Comparison of ENCODE assay signal across 14 cellular contexts in genomic region chr11:72696866-72697428, GRCh38. TPM values are rescaled to one million over a fixed set of nuclear protein-coding genes. Genes with fewer than 3 reads are reported as not detected.
A peak's percentile ranks its signal among the peaks of the same experiment; 100 is the strongest.
DNase-seq lines count a peak whose midpoint lies in the region; ATAC-seq and TF ChIP-seq lines count a peak whose summit lies in the region.
"Had no signal": no experiment of that assay in that cellular context is flagged by ENCODE, and none has a peak within 500 bp of the region (broad histone marks: within the 10 kb centered on the region; RNA-seq: fewer than 3 reads in every experiment).

No MANE protein-coding gene starts in this region.

- TF ChIP-seq CTCF in WTC11 (IDR thresholded peaks at IDR 0.05) (no peak), transverse colon (IDR thresholded peaks at IDR 0.05) (no peak), CD14-positive monocyte (IDR thresholded peaks at IDR 0.05) (no peak)

- TF ChIP-seq POLR2A in transverse colon (IDR thresholded peaks at IDR 0.05) = no peak

- H4K8ac ChIP-seq in neuronal stem cell (ENCODE audit: low read depth, low read length) = no peak overlapping the region

- H3K27ac ChIP-seq in neuronal stem cell (replicated peaks; ENCODE audit: low read length) (no peak overlapping the region), transverse colon (no peak overlapping the region)

- no CpG with 5 or more reads among the region's 39 CpGs for WGBS in neuronal stem cell (ENCODE audit: extremely low coverage in 2 of 2, insufficient read length in 2 of 2, insufficient replicate concordance in 1 of 2), 2 donors
- whole genome bisulfite sequencing in transverse colon (ENCODE audit: low coverage in 1 of 2), 2 donors = 67 to 93% methylated on average over 3 to 26 of the region's 39 CpGs

- peak; percentile 91 for DNase-seq in AG08395 (ENCODE audit: low spot score)
- peak; percentile 81 for DNase-seq in WTC11 (ENCODE audit: low spot score)
- peak; percentile 73 for DNase-seq in left cardiac atrium
- DNase-seq in neuronal stem cell (ENCODE audit: low spot score) = no peak
- DNase-seq in transverse colon = no peak
- DNase-seq in CD14-positive monocyte (ENCODE audit: low spot score) = no peak
- DNase-seq in DMS79 treated with DMSO at 0.1 percent for 48 hours (lab: John Stamatoyannopoulos, UW) = no peak
- DNase-seq: ACHN; activated CD4-positive, CD25-positive, alpha-beta regulatory T cell treated with anti-CD3 and anti-CD28 coated beads, Interleukin-2, amount 50 U/mL, for 72 hours; activated T-cell treated with anti-CD3 and anti-CD28 coated beads, Interleukin-2, amount 50 U/mL, for 1 hour; COR-L47; HFFc6 had no signal

- H2AFZ ChIP-seq in neuronal stem cell (ENCODE audit: low read length) = no peak overlapping the region

- H3K23ac ChIP-seq in neuronal stem cell (ENCODE audit: low read depth, low read length, poor library complexity) = peak overlapping the region; percentile 67

- H3K4me1 ChIP-seq in neuronal stem cell (ENCODE audit: control insufficient read depth in 2 of 2, insufficient read depth in 1 of 2, low read depth in 1 of 2, low read length in 2 of 2) (peaks cover 0 to 8% of the 10 kb centered on the region in 2 donors), transverse colon (no peaks in the 10 kb centered on the region)

- H3K9me3 Mint-ChIP-seq in WTC11 (no peaks in the 10 kb centered on the region), CD14-positive monocyte (peaks cover 0 to 2% (median 0%) of the 10 kb centered on the region in 7 donors)
- H3K9me3 Mint-ChIP-seq: HFFc6; T-helper 1 cell treated with Interleukin-12 subunit alpha and Interleukin-12 subunit beta and Interleukin-4 antibody, amounts not matched to agents 30 μg/mL and 1 μg/mL, for 36 hours had no signal

- H3K4me1 Mint-ChIP-seq in WTC11 = no peaks in the 10 kb centered on the region
- peaks cover 2% of the 10 kb centered on the region for H3K4me1 Mint-ChIP-seq in CD14-positive monocyte

- H3K27ac Mint-ChIP-seq in WTC11 = no peak overlapping the region
- H3K27ac Mint-ChIP-seq in CD14-positive monocyte = peak overlapping the region in 1 of 7 donors; percentile 21
- H3K27ac Mint-ChIP-seq: HFFc6; T-helper 1 cell treated with Interleukin-12 subunit alpha and Interleukin-12 subunit beta and Interleukin-4 antibody, amounts not matched to agents 30 μg/mL and 1 μg/mL, for 36 hours had no signal

- H3K79me1 ChIP-seq in neuronal stem cell (ENCODE audit: low read depth, low read length) = no peaks in the 10 kb centered on the region

- CTCF ChIA-PET in WTC11 (lab: Charles Lee) = interaction anchor here (1.3 to 2.2 kb wide), 2 partner anchors 12 to 98 kb away, joined by 3 to 14 read pairs; no protein-coding TSS in a partner anchor

- no peak overlapping the region for H3K4me3 Mint-ChIP-seq in WTC11
- no peak overlapping the region for H3K4me3 Mint-ChIP-seq in CD14-positive monocyte
- H3K4me3 Mint-ChIP-seq: HFFc6; T-helper 1 cell treated with Interleukin-12 subunit alpha and Interleukin-12 subunit beta and Interleukin-4 antibody, amounts not matched to agents 30 μg/mL and 1 μg/mL, for 36 hours had no signal

- peak overlapping the region; percentile 62 for H3K18ac ChIP-seq in neuronal stem cell (ENCODE audit: low read length)

- no peak overlapping the region for H3K4me3 ChIP-seq in neuronal stem cell (ENCODE audit: low read length in 2 of 2)
- H3K4me3 ChIP-seq in transverse colon = no peak overlapping the region

- intact Hi-C loops in left cardiac atrium (cut with DNase I) = no loop called here
- intact Hi-C loops in transverse colon (cut with DNase I; ENCODE audit: low total_unique reads) = no loop called here
- intact Hi-C loops in CD14-positive monocyte (cut with micrococcal nuclease) = no loop called here

- no peak overlapping the region for H3K4ac ChIP-seq in neuronal stem cell (ENCODE audit: low read length)

- H2BK15ac ChIP-seq in neuronal stem cell (ENCODE audit: low read length) = no peak overlapping the region

- no peak overlapping the region for H2BK12ac ChIP-seq in neuronal stem cell (ENCODE audit: low read length)

- TF ChIP-seq EP300 in transverse colon (IDR thresholded peaks at IDR 0.05; ENCODE audit: low read depth) = no peak

- no peak overlapping the region for H3K4me2 ChIP-seq in neuronal stem cell (ENCODE audit: insufficient read depth, low read length, poor library complexity, severe bottlenecking)

- H2AK5ac ChIP-seq in neuronal stem cell (ENCODE audit: low read depth, low read length) = peak overlapping the region; percentile 59

- H3K27me3 ChIP-seq in neuronal stem cell (ENCODE audit: control insufficient read depth in 3 of 3, insufficient read depth in 3 of 3, low read depth in 1 of 3, low read length in 3 of 3) = no peaks in the 10 kb centered on the region
- H3K27me3 ChIP-seq in transverse colon = no peaks in the 10 kb centered on the region

- H3K14ac ChIP-seq in neuronal stem cell (ENCODE audit: low read length) = peak overlapping the region; percentile 65

- peaks cover 37% of the 10 kb centered on the region for H3K36me3 Mint-ChIP-seq in WTC11
- H3K36me3 Mint-ChIP-seq in CD14-positive monocyte = peaks cover 96 to 100% of the 10 kb centered on the region in 2 donors

- ATAC-seq in WTC11 = peak; percentile 92
- ATAC-seq in left cardiac atrium = peak; percentile 38 to 60
- no peak for ATAC-seq in HG03565 (IDR thresholded peaks at IDR 0.05; ENCODE audit: unreplicated experiment)

- in situ Hi-C loops in transverse colon (cut with MboI; ENCODE audit: low pct_ligation_motif_present in 1 of 4, low pct_unique_long_range_greater_than_20kb in 1 of 4, low sequenced_read_pairs in 3 of 4) = no loop called here

- H3K9ac ChIP-seq in neuronal stem cell (ENCODE audit: low read depth, low read length, poor library complexity) = peak overlapping the region; percentile 64

- POLR2A ChIA-PET in WTC11 (lab: Charles Lee) = interaction anchor here (0.6 kb wide), 1 partner anchor 846 kb away, joined by 6 read pairs; no protein-coding TSS in a partner anchor

- peak overlapping the region; percentile 56 for H2BK5ac ChIP-seq in neuronal stem cell (ENCODE audit: low read length)

- H3K36me3 ChIP-seq in neuronal stem cell (replicated peaks in 1 of 2; ENCODE audit: control insufficient read depth in 2 of 2, insufficient read depth in 2 of 2, low read length in 2 of 2) (peaks cover 20 to 63% of the 10 kb centered on the region in 2 donors), transverse colon (peaks cover 0 to 55% (median 20%) of the 10 kb centered on the region in 4 donors)

- no peak overlapping the region for H4K91ac ChIP-seq in neuronal stem cell (ENCODE audit: low read depth, low read length, poor library complexity)

- H3K9me3 ChIP-seq in neuronal stem cell (replicated peaks in 1 of 2; ENCODE audit: control insufficient read depth in 2 of 2, insufficient read depth in 1 of 2, low read depth in 1 of 2, low read length in 2 of 2) = no peaks in the 10 kb centered on the region
- H3K9me3 ChIP-seq in transverse colon = no peaks in the 10 kb centered on the region

- no peak overlapping the region for H2BK120ac ChIP-seq in neuronal stem cell (ENCODE audit: low read depth, low read length)

- no peaks in the 10 kb centered on the region for H3K27me3 Mint-ChIP-seq in WTC11 (ENCODE audit: low read depth)
- no peaks in the 10 kb centered on the region for H3K27me3 Mint-ChIP-seq in CD14-positive monocyte (ENCODE audit: low read depth in 3 of 3)

TF ChIP-seq in WTC11, 78 proteins besides CTCF, POLR2A, EP300 and RAD21 (continues in another document):
- TF ChIP-seq ZSCAN18 (CRISPR knock-in tag; IDR thresholded peaks at IDR 0.05) (no peak), HMGXB4 (CRISPR knock-in tag; IDR thresholded peaks at IDR 0.05) (no peak), GTF2I (CRISPR knock-in tag; conservative IDR thresholded peaks at IDR 0.05) (no peak), ELF4 (CRISPR knock-in tag; IDR thresholded peaks at IDR 0.05; ENCODE audit: low read depth) (no peak)

RNA-seq across cellular contexts. Expression of gene PDE2A, which starts 22.7 kb away (rescaled TPM):
- total RNA-seq in WTC11 (2021) (3.7 to 5.0 TPM (median 4.9 TPM) in 3 replicates), left cardiac atrium (10 to 100 TPM; 40.9 to 41.6 TPM), transverse colon (10 to 100 TPM in 3 of 4 donors, 1 to 10 TPM in 1; 6.6 to 41.9 (median 17.1) TPM)
- polyA plus RNA-seq in neuronal stem cell (2013, experiment 1 of 2) = 1.7 TPM
- polyA plus RNA-seq in neuronal stem cell (2013, experiment 2 of 2) = 1.7 TPM
- under 1 TPM; 0.18 to 0.53 TPM for polyA plus RNA-seq in CD14-positive monocyte

RNA-seq across cellular contexts. Expression of gene ARAP1, which starts 55.3 kb away (rescaled TPM):
- total RNA-seq in WTC11 (2021) (76.4 to 98.8 TPM (median 78.3 TPM) in 3 replicates), left cardiac atrium (10 to 100 TPM; 60.3 to 66.9 TPM), transverse colon (100 to 1,000 TPM in 3 of 4 donors, 10 to 100 TPM in 1; 99.4 to 233 (median 108) TPM)
- polyA plus RNA-seq in neuronal stem cell (2013, experiment 1 of 2) = 15.2 TPM
- polyA plus RNA-seq in neuronal stem cell (2013, experiment 2 of 2) = 15.9 TPM
- 10 to 100 TPM; 48.7 to 79.0 TPM for polyA plus RNA-seq in CD14-positive monocyte

Comparison
In these comparisons a context has a peak if more than half of its experiments do, and no peak if none do; other contexts are left out.
1. DNase-seq: peak in AG08395 (single experiment), WTC11 (single experiment) and left cardiac atrium (single experiment); none in neuronal stem cell (single experiment), transverse colon (single experiment), CD14-positive monocyte (single experiment) and DMS79 treated with DMSO at 0.1 percent for 48 hours (single experiment).